In the genomic region with DNA sequence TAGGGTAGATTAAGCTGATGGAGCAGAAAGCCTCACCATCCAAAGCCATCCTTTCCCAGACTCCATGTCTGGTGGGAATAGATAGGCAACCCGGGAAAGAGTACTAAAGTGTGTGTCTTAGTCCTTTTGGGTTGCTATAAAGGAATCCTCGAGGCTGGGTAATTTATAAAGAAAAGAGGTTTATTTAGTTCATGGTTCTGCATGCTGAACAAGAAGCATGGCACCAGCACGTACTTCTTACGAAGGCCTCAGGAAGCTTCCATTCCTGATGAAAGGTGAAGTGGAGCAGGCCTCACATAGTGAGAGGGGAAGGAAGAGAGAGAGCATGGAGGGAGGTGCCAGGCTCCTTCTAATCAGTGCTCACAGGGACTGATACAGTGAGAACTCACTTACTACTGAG, we compare ENCODE assay signal across 30 cellular contexts. TPM values are rescaled to one million over a fixed set of nuclear protein-coding genes. Genes with fewer than 3 reads are reported as not detected.
"Had no signal": no experiment of that assay in that cellular context is flagged by ENCODE, and none has a peak within 500 bp of the region (broad histone marks: within the 10 kb centered on the region; RNA-seq: fewer than 3 reads in every experiment).

No MANE protein-coding gene starts in this region.

- H3K4me3 Mint-ChIP-seq: activated naive CD8-positive, alpha-beta T cell; activated T-cell treated with anti-CD3 and anti-CD28 coated beads, Interleukin-2, amount 50 U/mL, for 4 hours; central memory CD8-positive, alpha-beta T cell; effector memory CD8-positive, alpha-beta T cell; WTC11 had no signal

- H3K4me1 ChIP-seq: esophagus muscularis mucosa, foreskin keratinocyte, gastrocnemius medialis, heart left ventricle had no signal

- H3K9me3 ChIP-seq: esophagus muscularis mucosa, gastrocnemius medialis, heart left ventricle had no signal

- H3K36me3 Mint-ChIP-seq: activated naive CD8-positive, alpha-beta T cell; WTC11 had no signal

- H3K36me3 ChIP-seq: brain microvascular endothelial cell, esophagus muscularis mucosa, gastrocnemius medialis, heart left ventricle had no signal

- H3K27ac ChIP-seq: brain microvascular endothelial cell, esophagus muscularis mucosa, foreskin keratinocyte, gastrocnemius medialis, heart left ventricle had no signal

- H3K27ac Mint-ChIP-seq: activated naive CD8-positive, alpha-beta T cell; effector memory CD8-positive, alpha-beta T cell; WTC11 had no signal

- ATAC-seq: activated T-cell treated with anti-CD3 and anti-CD28 coated beads, Interleukin-2, amount 50 U/mL, for 4 hours; effector memory CD8-positive, alpha-beta T cell; foreskin keratinocyte; gastrocnemius medialis; heart left ventricle; WTC11 had no signal

- H3K4me3 ChIP-seq: esophagus muscularis mucosa, gastrocnemius medialis, heart left ventricle had no signal

- H3K9me3 Mint-ChIP-seq: activated T-cell treated with anti-CD3 and anti-CD28 coated beads, Interleukin-2, amount 50 U/mL, for 4 hours; central memory CD8-positive, alpha-beta T cell; effector memory CD8-positive, alpha-beta T cell; WTC11 had no signal

- H3K27me3 Mint-ChIP-seq: activated naive CD8-positive, alpha-beta T cell; central memory CD8-positive, alpha-beta T cell; effector memory CD8-positive, alpha-beta T cell had no signal

- H3K27me3 ChIP-seq: brain microvascular endothelial cell, esophagus muscularis mucosa, gastrocnemius medialis, heart left ventricle had no signal

- DNase-seq: activated CD4-positive, alpha-beta T cell treated with anti-CD3 and anti-CD28 coated beads for 1 hour; activated CD4-positive, alpha-beta T cell treated with anti-CD3 and anti-CD28 coated beads for 48 hours; activated CD4-positive, alpha-beta T cell treated with anti-CD3 and anti-CD28 coated beads, Interleukin-2, amount 50 U/mL, for 1 hour; activated CD4-positive, alpha-beta T cell treated with anti-CD3 and anti-CD28 coated beads, Interleukin-2, amount 50 U/mL, for 48 hours; activated CD8-positive, alpha-beta memory T cell treated with anti-CD3 and anti-CD28 coated beads, Interleukin-2, amount 50 U/mL, for 48 hours; activated effector memory CD4-positive, alpha-beta T cell treated with Interleukin-2 at 50 U/mL for 16 hours; activated gamma-delta T cell treated with Interleukin-2 at 50 U/mL for 16 hours; activated naive CD4-positive, alpha-beta T cell treated with anti-CD3 and anti-CD28 coated beads, Interleukin-2, amount 50 U/mL, for 16 hours; activated naive CD4-positive, alpha-beta T cell treated with Interleukin-2 at 50 U/mL for 16 hours; activated T-cell treated with anti-CD3 and anti-CD28 coated beads, Interleukin-2, amount 50 U/mL, for 4 hours; amniotic stem cell; anterior cingulate cortex; brain microvascular endothelial cell; cortex of kidney; dermis blood vessel endothelial cell; effector CD4-positive, alpha-beta T cell; effector memory CD8-positive, alpha-beta T cell; erythroblast; foreskin keratinocyte; gastrocnemius medialis; glutamatergic neuron; heart left ventricle; T-helper 2 cell had no signal

RNA-seq across cellular contexts. Expression of a gene that starts 11.4 kb away (rescaled TPM):
- total RNA-seq: activated CD8-positive, alpha-beta memory T cell treated with anti-CD3 and anti-CD28 coated beads for 36 hours; activated T-cell treated with anti-CD3 and anti-CD28 coated beads, Interleukin-2, amount 50 U/mL, for 4 hours; cardiac septum; dermis blood vessel endothelial cell; T-helper 1 cell treated with Interleukin-12 subunit alpha and Interleukin-12 subunit beta and Interleukin-4 antibody, amounts not matched to agents 30 ng/mL and 1 ng/mL, for 36 hours had no signal
